9 cellular contexts compared by ENCODE assay signal in genomic region chr5:60510049-60510448, GRCh38.
"Had no signal": no experiment of that assay in that cellular context is flagged by ENCODE, and none has a peak within 500 bp of the region (broad histone marks: within the 10 kb centered on the region; RNA-seq: fewer than 3 reads in every experiment).

No MANE protein-coding gene starts in this region.

- H3K4me1 ChIP-seq: parathyroid adenoma had no signal

- H3K9ac ChIP-seq: parathyroid adenoma had no signal

- H3K36me3 ChIP-seq: cardiac muscle cell, thoracic aorta had no signal

- H3K9me3 ChIP-seq: thoracic aorta had no signal

- H3K27ac ChIP-seq: cardiac muscle cell, parathyroid adenoma, thoracic aorta had no signal

- H3K9me3 Mint-ChIP-seq: activated CD4-positive, alpha-beta T cell treated with anti-CD3 and anti-CD28 coated beads, Interleukin-2, amount 10 ng/mL, durations not matched to agents 7 days and 5 days had no signal

- H3K27ac Mint-ChIP-seq: activated CD4-positive, alpha-beta T cell treated with anti-CD3 and anti-CD28 coated beads, Interleukin-2, amount 10 ng/mL, durations not matched to agents 7 days and 5 days had no signal

- H3K4me3 Mint-ChIP-seq: activated CD4-positive, alpha-beta T cell treated with anti-CD3 and anti-CD28 coated beads, Interleukin-2, amount 10 ng/mL, durations not matched to agents 7 days and 5 days had no signal

- H3K4me1 Mint-ChIP-seq: activated CD4-positive, alpha-beta T cell treated with anti-CD3 and anti-CD28 coated beads, Interleukin-2, amount 10 ng/mL, durations not matched to agents 7 days and 5 days had no signal

- H3K27me3 ChIP-seq: cardiac muscle cell had no signal

- H3K4me3 ChIP-seq: cardiac muscle cell, thoracic aorta had no signal

- DNase-seq: activated CD4-positive, alpha-beta T cell treated with anti-CD3 and anti-CD28 coated beads, Interleukin-2, amount 10 ng/mL, durations not matched to agents 7 days and 5 days; activated naive CD4-positive, alpha-beta T cell treated with anti-CD3 and anti-CD28 coated beads, Interleukin-2, amount 50 U/mL, for 16 hours; activated T-cell treated with anti-CD3 and anti-CD28 coated beads for 4 hours; hypothalamus; stimulated activated CD4-positive, alpha-beta T cell treated with anti-CD3 and anti-CD28 coated beads, Interleukin-12 subunit alpha, Interleukin-12 subunit beta, amount 100 ng/mL, for 4 hours; stimulated activated CD4-positive, alpha-beta T cell treated with anti-CD3 and anti-CD28 coated beads, Interleukin-2, amount 100 ng/mL, for 24 hours had no signal
